Comparison of ENCODE assay signal across 8 cellular contexts in the genomic region with DNA sequence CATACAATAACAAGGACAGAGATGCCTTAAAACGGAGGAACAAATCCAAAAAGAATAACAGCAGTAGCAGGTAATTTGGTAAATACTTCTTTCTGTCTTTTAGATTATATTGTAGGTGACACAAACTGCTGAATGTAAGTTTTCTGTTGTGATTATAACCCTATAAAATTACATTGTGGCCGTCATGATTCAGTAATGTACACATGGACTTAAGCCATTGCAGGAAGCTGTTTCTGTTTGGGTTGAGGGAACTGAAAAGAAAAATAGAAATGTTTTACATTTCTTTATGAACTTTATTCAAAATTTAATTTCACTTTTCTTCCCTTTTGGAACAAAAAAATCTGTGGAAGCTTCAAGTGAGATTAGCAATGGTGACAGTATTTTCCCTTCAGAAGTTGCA. TPM values are rescaled to one million over a fixed set of nuclear protein-coding genes. Genes with fewer than 3 reads are reported as not detected.
DNase-seq lines count a peak whose midpoint lies in the region; ATAC-seq and TF ChIP-seq lines count a peak whose summit lies in the region.

No MANE protein-coding gene starts in this region.

- DNase-seq in BJ (ENCODE audit: low read depth) (no peak), Karpas-422 (no peak), coronary artery (ENCODE audit: low spot score) (no peak), nephron progenitor cell (no peak), NCI-H510A (lab: John Stamatoyannopoulos, UW) (no peak), NCI-H446 treated with DMSO at 0.1 percent for 48 hours (lab: John Stamatoyannopoulos, UW) (no peak)

- POLR2A ChIA-PET in BJ (lab: Charles Lee), result interaction anchor here (0.6 kb wide), 1 partner anchor 219 kb away, joined by 4 read pairs; no protein-coding TSS in a partner anchor

- peaks cover 21% of the 10 kb centered on the region for H3K36me3 Mint-ChIP-seq in nephron progenitor cell (ENCODE audit: low read depth)

- peaks cover 16% of the 10 kb centered on the region for H3K4me1 Mint-ChIP-seq in nephron progenitor cell

- H3K4me3 Mint-ChIP-seq in nephron progenitor cell, result peak overlapping the region; percentile 81

- H2AFZ ChIP-seq in Karpas-422 (ENCODE audit: low read length), result no peak overlapping the region

- H3K36me3 ChIP-seq in BJ (ENCODE audit: control insufficient read depth, insufficient read depth, low read length), result peaks cover under 1% of the 10 kb centered on the region; the same call in 1 of the 2 replicates
- H3K36me3 ChIP-seq in Karpas-422 (ENCODE audit: insufficient read depth, low read length), result peaks cover 30% of the 10 kb centered on the region; the same call in 1 of the 2 replicates

- ATAC-seq in HG03139 (IDR thresholded peaks at IDR 0.05; ENCODE audit: unreplicated experiment) (no peak), HG03045 (IDR thresholded peaks at IDR 0.05; ENCODE audit: unreplicated experiment) (no peak)

- H3K27ac ChIP-seq in Karpas-422 (ENCODE audit: low read length) (peak overlapping the region; percentile 16; the same call in 1 of the 2 replicates), coronary artery (peak overlapping the region in 1 of 2 donors; percentile 83)

- TF ChIP-seq CTCF in BJ (IDR thresholded peaks at IDR 0.05; ENCODE audit: insufficient read depth, low read depth, low read length) (no peak), coronary artery (IDR thresholded peaks at IDR 0.05) (no peak), nephron progenitor cell (IDR thresholded peaks at IDR 0.05) (no peak)

- H4K20me1 ChIP-seq in Karpas-422 (ENCODE audit: insufficient read depth, low read depth, low read length), result no peaks in the 10 kb centered on the region

- H3K9ac ChIP-seq in Karpas-422 (ENCODE audit: low read length), result peak overlapping the region; percentile 83

- no peaks in the 10 kb centered on the region for H3K9me3 Mint-ChIP-seq in nephron progenitor cell

- H3K9me3 ChIP-seq in Karpas-422 (ENCODE audit: low read length), result no peaks in the 10 kb centered on the region

- peaks cover 54% of the 10 kb centered on the region for H3K4me1 ChIP-seq in Karpas-422 (ENCODE audit: low read length)

- H3K27ac Mint-ChIP-seq in nephron progenitor cell, result no peak overlapping the region

- H3K9me2 ChIP-seq in Karpas-422 (replicated peaks; ENCODE audit: insufficient read depth, low read length), result no peaks in the 10 kb centered on the region

- H3K4me2 ChIP-seq in Karpas-422 (ENCODE audit: low read depth, low read length, poor library complexity, severe bottlenecking), result peak overlapping the region; percentile 88

- H3K4me3 ChIP-seq in BJ (ENCODE audit: low read depth, low read length), result peak overlapping the region; percentile 70
- peak overlapping the region; percentile 86 for H3K4me3 ChIP-seq in Karpas-422 (ENCODE audit: low read length)
- H3K4me3 ChIP-seq in coronary artery, result peak overlapping the region; percentile 97

- CTCF ChIA-PET in BJ (lab: Yijun Ruan, JAX), result interaction anchor here (0.6 to 7.2 kb wide), 2 partner anchors 155 to 218 kb away, joined by 5 to 84 read pairs; no protein-coding TSS in a partner anchor

- peaks cover 49% of the 10 kb centered on the region for H3K79me2 ChIP-seq in Karpas-422 (ENCODE audit: low read length)

- H3K27me3 ChIP-seq in BJ (ENCODE audit: control insufficient read depth, insufficient read depth, low read length) (no peaks in the 10 kb centered on the region), Karpas-422 (ENCODE audit: low read length) (no peaks in the 10 kb centered on the region)

- peaks cover 34% of the 10 kb centered on the region for H3K27me3 Mint-ChIP-seq in nephron progenitor cell (ENCODE audit: low read depth, poor library complexity)

RNA-seq across cellular contexts. Expression of a gene that starts 1.2 kb away (rescaled TPM):
- 3.9 and 5.4 TPM in 2 replicates for polyA plus RNA-seq in BJ (2011; rRNA removed)
- 4.7 and 5.1 TPM in 2 replicates for polyA minus RNA-seq in BJ (2011; rRNA and poly(A)+ RNA removed)
- total RNA-seq in Karpas-422 (2014; rRNA removed; shearing (Covaris generic); ENCODE audit: low replicate concordance), result 16.1 and 29.3 TPM in 2 replicates

RNA-seq across cellular contexts. Expression of a gene that starts 22.4 kb away (rescaled TPM):
- 14.3 and 33.9 TPM in 2 replicates for polyA plus RNA-seq in BJ (2011; rRNA removed)
- 6.4 and 9.7 TPM in 2 replicates for polyA minus RNA-seq in BJ (2011; rRNA and poly(A)+ RNA removed)
- 80.0 and 87.6 TPM in 2 replicates for total RNA-seq in Karpas-422 (2014; rRNA removed; shearing (Covaris generic); ENCODE audit: low replicate concordance)

RNA-seq across cellular contexts. Expression of a gene that starts 45.3 kb away (rescaled TPM):
- 0.17 and 0.29 TPM in 2 replicates for polyA plus RNA-seq in BJ (2011; rRNA removed)
- polyA minus RNA-seq in BJ (2011; rRNA and poly(A)+ RNA removed), result not detected in 2 replicates
- total RNA-seq in Karpas-422 (2014; rRNA removed; shearing (Covaris generic); ENCODE audit: low replicate concordance), result 0.71 and 1.3 TPM in 2 replicates
